Comparison of ENCODE assay signal across 2 cellular contexts in genomic region chr1:161039154-161039545, GRCh38.
TF ChIP-seq lines count a peak whose summit lies in the region.

No MANE protein-coding gene starts in this region.

TF ChIP-seq in liver, 16 proteins besides CTCF, POLR2A, EP300 and RAD21:
- TF ChIP-seq YY1 (IDR thresholded peaks at IDR 0.05) (no peak), HNF4A (conservative IDR thresholded peaks at IDR 0.05) (no peak)
- TF ChIP-seq, protein P1, sequence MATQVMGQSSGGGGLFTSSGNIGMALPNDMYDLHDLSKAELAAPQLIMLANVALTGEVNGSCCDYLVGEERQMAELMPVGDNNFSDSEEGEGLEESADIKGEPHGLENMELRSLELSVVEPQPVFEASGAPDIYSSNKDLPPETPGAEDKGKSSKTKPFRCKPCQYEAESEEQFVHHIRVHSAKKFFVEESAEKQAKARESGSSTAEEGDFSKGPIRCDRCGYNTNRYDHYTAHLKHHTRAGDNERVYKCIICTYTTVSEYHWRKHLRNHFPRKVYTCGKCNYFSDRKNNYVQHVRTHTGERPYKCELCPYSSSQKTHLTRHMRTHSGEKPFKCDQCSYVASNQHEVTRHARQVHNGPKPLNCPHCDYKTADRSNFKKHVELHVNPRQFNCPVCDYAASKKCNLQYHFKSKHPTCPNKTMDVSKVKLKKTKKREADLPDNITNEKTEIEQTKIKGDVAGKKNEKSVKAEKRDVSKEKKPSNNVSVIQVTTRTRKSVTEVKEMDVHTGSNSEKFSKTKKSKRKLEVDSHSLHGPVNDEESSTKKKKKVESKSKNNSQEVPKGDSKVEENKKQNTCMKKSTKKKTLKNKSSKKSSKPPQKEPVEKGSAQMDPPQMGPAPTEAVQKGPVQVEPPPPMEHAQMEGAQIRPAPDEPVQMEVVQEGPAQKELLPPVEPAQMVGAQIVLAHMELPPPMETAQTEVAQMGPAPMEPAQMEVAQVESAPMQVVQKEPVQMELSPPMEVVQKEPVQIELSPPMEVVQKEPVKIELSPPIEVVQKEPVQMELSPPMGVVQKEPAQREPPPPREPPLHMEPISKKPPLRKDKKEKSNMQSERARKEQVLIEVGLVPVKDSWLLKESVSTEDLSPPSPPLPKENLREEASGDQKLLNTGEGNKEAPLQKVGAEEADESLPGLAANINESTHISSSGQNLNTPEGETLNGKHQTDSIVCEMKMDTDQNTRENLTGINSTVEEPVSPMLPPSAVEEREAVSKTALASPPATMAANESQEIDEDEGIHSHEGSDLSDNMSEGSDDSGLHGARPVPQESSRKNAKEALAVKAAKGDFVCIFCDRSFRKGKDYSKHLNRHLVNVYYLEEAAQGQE (IDR thresholded peaks at IDR 0.05) = no peak

TF ChIP-seq in HepG2, 621 proteins besides CTCF, POLR2A, EP300 and RAD21:
- TF ChIP-seq TEAD2 (CRISPR knock-in tag; IDR thresholded peaks at IDR 0.05) (no peak), GTF2F1 (IDR thresholded peaks at IDR 0.05; ENCODE audit: low read length) (no peak), ZNF549 (CRISPR knock-in tag; IDR thresholded peaks at IDR 0.05) (no peak), ZNF607 (CRISPR knock-in tag; IDR thresholded peaks at IDR 0.05; ENCODE audit: borderline replicate concordance) (no peak), ZNF691 (CRISPR knock-in tag; IDR thresholded peaks at IDR 0.05; ENCODE audit: borderline replicate concordance, low read depth) (no peak), ARNT2 (CRISPR knock-in tag; IDR thresholded peaks at IDR 0.05; ENCODE audit: low read depth) (no peak), U2AF1 (optimal IDR thresholded peaks at IDR 0.05; ENCODE audit: low read depth, low read length) (no peak), DRAP1 (CRISPR knock-in tag; IDR thresholded peaks at IDR 0.05) (no peak), YEATS2 (CRISPR knock-in tag; IDR thresholded peaks at IDR 0.05; ENCODE audit: borderline replicate concordance) (no peak), NFATC3 (CRISPR knock-in tag; IDR thresholded peaks at IDR 0.05) (no peak), ZNF20 (CRISPR knock-in tag; IDR thresholded peaks at IDR 0.05) (no peak), ZFP90 (CRISPR knock-in tag; IDR thresholded peaks at IDR 0.05; ENCODE audit: borderline replicate concordance) (no peak), TP53 (CRISPR knock-in tag; conservative IDR thresholded peaks at IDR 0.05) (no peak), SRY (CRISPR knock-in tag; IDR thresholded peaks at IDR 0.05) (no peak), HCFC1 (IDR thresholded peaks at IDR 0.05; ENCODE audit: low read depth, low read length) (no peak), ZMYM2 (CRISPR knock-in tag; IDR thresholded peaks at IDR 0.05) (no peak), JUN (CRISPR knock-in tag; IDR thresholded peaks at IDR 0.05) (no peak), SAP130 (CRISPR knock-in tag; IDR thresholded peaks at IDR 0.05; ENCODE audit: low read depth) (no peak), HOXA5 (CRISPR knock-in tag; IDR thresholded peaks at IDR 0.05) (no peak), ZKSCAN1 (IDR thresholded peaks at IDR 0.05; ENCODE audit: low read length) (no peak)
TF ChIP-seq in HepG2: peak in this region for 0.
